Comparison of ENCODE assay signal across 8 cellular contexts in genomic region chr1:6393400-6394187, GRCh38. TPM values are rescaled to one million over a fixed set of nuclear protein-coding genes. Genes with fewer than 3 reads are reported as not detected.
DNase-seq lines count a peak whose midpoint lies in the region; ATAC-seq, FAIRE-seq and TF ChIP-seq lines count a peak whose summit lies in the region.

Gene ACOT7 (minus strand): TSS chr1:6393767. CDS start chr1:6393399, 368 bp downstream.

- peaks cover 3% of the 10 kb centered on the region for H4K20me1 ChIP-seq in keratinocyte (ENCODE audit: control insufficient read depth, extremely low read depth, insufficient read depth, low read length)

- peak within 1 kb of the TSS; percentile 91 for H3K27ac ChIP-seq in keratinocyte (ENCODE audit: control insufficient read depth, insufficient read depth, low read length)

- peaks cover 39% of the 10 kb centered on the region for H3K79me2 ChIP-seq in keratinocyte (ENCODE audit: control insufficient read depth, insufficient read depth, low read length)

- H3K27me3 ChIP-seq in keratinocyte (ENCODE audit: control insufficient read depth, extremely low read depth, insufficient read depth, low read length), result no peaks in the 10 kb centered on the region

- H3K36me3 ChIP-seq in keratinocyte (ENCODE audit: control insufficient read depth in 2 of 2, extremely low read depth in 1 of 2, insufficient read depth in 2 of 2, low read length in 2 of 2), result no peaks in the 10 kb centered on the region

- H3K4me3 ChIP-seq in keratinocyte (ENCODE audit: control insufficient read depth in 2 of 3, extremely low read depth in 1 of 3, insufficient read depth in 2 of 3, low read depth in 1 of 3, low read length in 3 of 3), result peak within 1 kb of the TSS; percentile 59 to 97 (median 86)

- ATAC-seq in GM18870 (IDR thresholded peaks at IDR 0.05; ENCODE audit: unreplicated experiment) (peak; percentile 65), HG03108 (IDR thresholded peaks at IDR 0.05; ENCODE audit: unreplicated experiment) (peak; percentile 85)

- dilution Hi-C loops in keratinocyte (cut with MboI; ENCODE audit: extremely low pct_ligation_motif_present, low sequenced_read_pairs), result no loop called here

- peak within 1 kb of the TSS; percentile 88 for H3K9ac ChIP-seq in keratinocyte (ENCODE audit: control insufficient read depth, extremely low read depth, insufficient read depth, low read length)

- H3K9me3 ChIP-seq in keratinocyte (ENCODE audit: control insufficient read depth, low read depth, low read length), result no peaks in the 10 kb centered on the region

- peaks cover 22% of the 10 kb centered on the region for H3K4me1 ChIP-seq in keratinocyte (ENCODE audit: control insufficient read depth, extremely low read depth, insufficient read depth, low read length)

- DNase-seq in AG08395 (ENCODE audit: low spot score), result peak; percentile 98
- DNase-seq in NCI-H2196 treated with DMSO at 0.1 percent for 48 hours (lab: John Stamatoyannopoulos, UW; ENCODE audit: unreplicated experiment), result peak; percentile 89
- DNase-seq in activated CD4-positive, CD25-positive, alpha-beta regulatory T cell (lab: John Stamatoyannopoulos, UW), result peak; percentile 88 to 90 (median 89)
- peak; percentile 90 for DNase-seq in central memory CD4-positive, alpha-beta T cell
- DNase-seq in keratinocyte (ENCODE audit: low read depth, low spot score), result no peak
- peak; percentile 80 to 90 for DNase-seq in stimulated activated CD4-positive, alpha-beta T cell treated with anti-CD3 and anti-CD28 coated beads, Interleukin-15, amount 100 ng/mL, for 1 hour (ENCODE audit: low read depth in 1 of 2, low spot score in 1 of 2)

- FAIRE-seq in keratinocyte (lab: Jason Lieb, UNC), result no peak

- peak; percentile 13 to 47 (median 36) for TF ChIP-seq CTCF in keratinocyte (optimal IDR thresholded peaks at IDR 0.05 in 1 of 3, IDR thresholded peaks at IDR 0.05 in 1 of 3, conservative IDR thresholded peaks at IDR 0.05 in 1 of 3; ENCODE audit: extremely low read depth in 1 of 3, insufficient read depth in 2 of 3, low read length in 3 of 3)

- H3K9me1 ChIP-seq in keratinocyte (ENCODE audit: control insufficient read depth, extremely low read depth, insufficient read depth, low read length), result no peaks in the 10 kb centered on the region

- H2AFZ ChIP-seq in keratinocyte (ENCODE audit: control insufficient read depth, low read length), result peak within 1 kb of the TSS; percentile 67

- peak within 1 kb of the TSS; percentile 98 for H3K4me2 ChIP-seq in keratinocyte (ENCODE audit: control insufficient read depth, extremely low read depth, insufficient read depth, low read depth, low read length)

RNA-seq across cellular contexts. Expression of gene ACOT7, which starts in this region (rescaled TPM):
- 195 to 349 TPM (median 226 TPM) in 3 replicates for polyA plus RNA-seq in keratinocyte
- 45.1 TPM for polyA plus RNA-seq in keratinocyte (2011; ENCODE audit: low read depth)
- 181 and 317 TPM in 2 replicates for polyA plus RNA-seq in keratinocyte (2011; cell fraction: cytosol; rRNA removed)
- polyA plus RNA-seq in keratinocyte (2011; cell fraction: nucleus; rRNA removed), result 182 and 242 TPM in 2 replicates
- polyA plus RNA-seq in keratinocyte (2012; ENCODE audit: low replicate concordance), result 89.4 and 275 TPM in 2 replicates
- 126 to 203 TPM (median 149 TPM) in 3 replicates for polyA minus RNA-seq in keratinocyte
- polyA minus RNA-seq in keratinocyte (2011; cell fraction: cytosol; rRNA and poly(A)+ RNA removed), result 156 TPM
- 79.8 and 80.3 TPM in 2 replicates for polyA minus RNA-seq in keratinocyte (2011; cell fraction: nucleus; rRNA and poly(A)+ RNA removed)
